In the genomic region with DNA sequence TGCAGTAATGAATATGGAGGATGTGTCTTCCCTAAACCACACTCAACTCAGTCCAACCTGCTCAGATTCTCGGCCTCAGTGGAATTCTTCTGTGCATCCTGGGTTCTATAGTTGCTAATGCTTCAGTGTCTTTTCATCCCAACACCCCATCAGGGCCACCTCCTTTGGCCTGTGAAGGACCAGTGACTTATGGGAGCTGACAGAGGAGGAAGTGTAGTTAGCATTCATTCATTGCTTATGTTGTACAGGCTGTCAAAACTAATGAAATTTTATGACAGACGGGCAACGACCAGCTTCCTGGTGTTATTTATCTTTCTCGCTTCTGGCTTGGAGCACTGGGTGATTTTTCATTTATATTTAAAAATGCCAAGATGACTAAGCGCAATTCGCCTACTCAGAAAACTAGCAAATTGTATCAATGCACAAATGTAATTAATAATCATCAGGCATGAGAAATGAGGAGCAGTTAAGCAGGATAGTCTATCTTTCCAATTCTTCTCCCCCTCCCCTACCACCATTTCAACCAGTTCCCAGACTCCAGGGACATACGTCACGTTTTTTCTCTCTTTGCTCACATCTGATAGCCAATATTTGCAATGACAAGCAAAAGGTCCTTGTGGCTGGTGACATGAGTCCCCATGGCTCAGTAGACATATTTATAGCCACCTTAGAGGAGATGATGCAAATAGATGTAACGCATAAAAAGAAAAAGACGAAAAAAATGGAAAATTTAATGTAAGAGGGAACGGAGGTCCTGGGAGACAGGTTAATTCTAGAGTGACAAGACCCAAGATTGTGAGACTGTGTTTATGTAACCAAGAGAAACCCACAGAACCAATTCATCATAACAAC, we compare ENCODE assay signal across 22 cellular contexts. TPM values are rescaled to one million over a fixed set of nuclear protein-coding genes. Genes with fewer than 3 reads are reported as not detected.
DNase-seq lines count a peak whose midpoint lies in the region; ATAC-seq, FAIRE-seq and TF ChIP-seq lines count a peak whose summit lies in the region.
"Had no signal": no experiment of that assay in that cellular context is flagged by ENCODE, and none has a peak within 500 bp of the region (broad histone marks: within the 10 kb centered on the region; RNA-seq: fewer than 3 reads in every experiment).

No MANE protein-coding gene starts in this region.

- CTCF ChIA-PET in K562 (lab: Yijun Ruan, JAX; ENCODE audit: low intra/inter-chr PET ratio), result no interaction called here

- WGBS in K562 (ENCODE audit: insufficient coverage, low coverage, missing lambda C conversion rate), result 36% methylated on average over 9 of the region's 11 CpGs
- WGBS in esophagus muscularis mucosa, result 64% methylated on average over 11 of the region's 11 CpGs

- no peak overlapping the region for H3K4me3 ChIP-seq in K562
- no peak overlapping the region for H3K4me3 ChIP-seq in esophagus muscularis mucosa
- no peak overlapping the region for H3K4me3 ChIP-seq in mucosa of descending colon
- H3K4me3 ChIP-seq: BLaER1, GM23338 had no signal

- TF ChIP-seq EP300 in K562 (IDR thresholded peaks at IDR 0.05; ENCODE audit: low read length) (no peak), esophagus muscularis mucosa (IDR thresholded peaks at IDR 0.05) (no peak)

- H2AFZ ChIP-seq in K562 (ENCODE audit: low read depth, low read length), result no peak overlapping the region
- H2AFZ ChIP-seq: GM23338 had no signal

- H3K79me2 ChIP-seq in K562 (ENCODE audit: control insufficient read depth, insufficient read depth, low read length), result no peaks in the 10 kb centered on the region

- H3K9me3 ChIP-seq in K562 (replicated peaks; ENCODE audit: control insufficient read depth, insufficient read depth, low read depth, low read length) (no peaks in the 10 kb centered on the region), esophagus muscularis mucosa (no peaks in the 10 kb centered on the region), mucosa of descending colon (no peaks in the 10 kb centered on the region)
- H3K9me3 ChIP-seq: BLaER1 had no signal

- H3K27ac ChIP-seq in K562 (ENCODE audit: extremely low read depth, low read depth, low read length) (no peak overlapping the region), esophagus muscularis mucosa (replicated peaks in 1 of 4) (no peak overlapping the region)
- H3K27ac ChIP-seq: BLaER1 had no signal

- H3K4me2 ChIP-seq in K562 (ENCODE audit: insufficient read depth, low read length), result no peak overlapping the region
- H3K4me2 ChIP-seq: BLaER1, GM23338 had no signal

- DNase-seq in K562 (ENCODE audit: extremely low read depth in 1 of 4, low spot score in 3 of 4), result no peak
- peak; percentile 57 for DNase-seq in esophagus muscularis mucosa (ENCODE audit: extremely low spot score)
- no peak for DNase-seq in mucosa of descending colon
- no peak for DNase-seq in activated CD4-positive, CD25-positive, alpha-beta regulatory T cell treated with anti-CD3 and anti-CD28 coated beads, Interleukin-2, amount 50 U/mL, for 72 hours
- DNase-seq in stimulated activated CD4-positive, alpha-beta T cell treated with anti-CD3 and anti-CD28 coated beads, Interleukin-4, amount 100 ng/mL, for 24 hours, result no peak
- DNase-seq: AML-193; CD4-positive, alpha-beta memory T cell; DMS153; DMS79; GDM1; HCEC 1CT had no signal

- ATAC-seq in K562 (no peak; the same call in 2 of the 3 replicates), mucosa of descending colon (peak; percentile 68), HG03439 (IDR thresholded peaks at IDR 0.05; ENCODE audit: unreplicated experiment) (no peak), HG03097 (IDR thresholded peaks at IDR 0.05; ENCODE audit: low FRiP score, unreplicated experiment) (no peak)
- ATAC-seq: GM23338, HepG2 had no signal

- TF ChIP-seq RAD21 in K562 (CRISPR knock-in tag; conservative IDR thresholded peaks at IDR 0.05 in 1 of 2, IDR thresholded peaks at IDR 0.05 in 1 of 2), result no peak

- POLR2A ChIA-PET in K562 (lab: Yijun Ruan, JAX), result interaction anchor here (1.0 kb wide), 1 partner anchor 11 kb away, joined by 4 read pairs; no protein-coding TSS in a partner anchor

- H3K4me1 ChIP-seq in K562 (replicated peaks in 1 of 2; ENCODE audit: control insufficient read depth in 2 of 2, insufficient read depth in 2 of 2, low read length in 2 of 2) (no peaks in the 10 kb centered on the region; a peak in 1 of 5 replicates), esophagus muscularis mucosa (peaks cover 0 to 7% (median 0%) of the 10 kb centered on the region in 4 donors), mucosa of descending colon (ENCODE audit: low read depth) (no peaks in the 10 kb centered on the region)
- H3K4me1 ChIP-seq: BLaER1 had no signal

- TF ChIP-seq POLR2A in K562 (conservative IDR thresholded peaks at IDR 0.05) (no peak), esophagus muscularis mucosa (IDR thresholded peaks at IDR 0.05; ENCODE audit: low read depth) (no peak)

- H3K9ac ChIP-seq in K562 (ENCODE audit: insufficient read depth in 1 of 2, low read depth in 2 of 2, low read length in 2 of 2), result no peak overlapping the region
- H3K9ac ChIP-seq: BLaER1 had no signal

- in situ Hi-C loops in K562 (cut with MboI), result no loop called here

- no peaks in the 10 kb centered on the region for H3K9me1 ChIP-seq in K562 (ENCODE audit: control insufficient read depth, insufficient read depth, low read length)

- no peak for TF ChIP-seq CTCF in K562 (IDR thresholded peaks at IDR 0.05 in 2 of 3, conservative IDR thresholded peaks at IDR 0.05 in 1 of 3; ENCODE audit: insufficient read depth in 2 of 3, low read depth in 1 of 3, low read length in 3 of 3)
- TF ChIP-seq CTCF in esophagus muscularis mucosa (IDR thresholded peaks at IDR 0.05), result no peak
- TF ChIP-seq CTCF in mucosa of descending colon (IDR thresholded peaks at IDR 0.05), result no peak

- FAIRE-seq in K562 (lab: Jason Lieb, UNC), result no peak
- FAIRE-seq: A204.1, GM12892, GM18507, H54, HepG2 had no signal

- H3K36me3 ChIP-seq in K562 (ENCODE audit: control insufficient read depth, insufficient read depth, low read length) (no peaks in the 10 kb centered on the region), esophagus muscularis mucosa (no peaks in the 10 kb centered on the region), mucosa of descending colon (ENCODE audit: low read depth) (no peaks in the 10 kb centered on the region)
- H3K36me3 ChIP-seq: BLaER1 had no signal

- no peaks in the 10 kb centered on the region for H3K27me3 ChIP-seq in K562 (ENCODE audit: control insufficient read depth in 2 of 2, insufficient read depth in 2 of 2, low read length in 2 of 2)
- no peaks in the 10 kb centered on the region for H3K27me3 ChIP-seq in esophagus muscularis mucosa
- H3K27me3 ChIP-seq: BLaER1 had no signal

- intact Hi-C loops in K562 (cut with micrococcal nuclease) (no loop called here), esophagus muscularis mucosa (cut with DNase I) (no loop called here), mucosa of descending colon (cut with DNase I, micrococcal nuclease) (no loop called here)

- BruUV-seq in K562 (replicated peaks; lab: Mats Ljungman, UMichigan), result no TSS peak

- no peaks in the 10 kb centered on the region for H4K20me1 ChIP-seq in K562 (replicated peaks; ENCODE audit: control insufficient read depth, insufficient read depth, low read length)
- H4K20me1 ChIP-seq: BLaER1 had no signal

TF ChIP-seq in K562, 482 proteins besides CTCF, POLR2A, EP300 and RAD21 (continues in another document):
- TF ChIP-seq, protein P1, sequence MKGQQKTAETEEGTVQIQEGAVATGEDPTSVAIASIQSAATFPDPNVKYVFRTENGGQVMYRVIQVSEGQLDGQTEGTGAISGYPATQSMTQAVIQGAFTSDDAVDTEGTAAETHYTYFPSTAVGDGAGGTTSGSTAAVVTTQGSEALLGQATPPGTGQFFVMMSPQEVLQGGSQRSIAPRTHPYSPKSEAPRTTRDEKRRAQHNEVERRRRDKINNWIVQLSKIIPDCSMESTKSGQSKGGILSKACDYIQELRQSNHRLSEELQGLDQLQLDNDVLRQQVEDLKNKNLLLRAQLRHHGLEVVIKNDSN (CRISPR knock-in tag; IDR thresholded peaks at IDR 0.05), result no peak
- no peak for TF ChIP-seq ZFP36 (IDR thresholded peaks at IDR 0.05; ENCODE audit: low read depth, low read length, partially characterized antibody)
- no peak for TF ChIP-seq ZBTB1 (CRISPR knock-in tag; IDR thresholded peaks at IDR 0.05; ENCODE audit: borderline replicate concordance, low read depth)
- TF ChIP-seq NFATC3 (IDR thresholded peaks at IDR 0.05), result no peak
- TF ChIP-seq CBFA2T2 (conservative IDR thresholded peaks at IDR 0.05), result no peak
- TF ChIP-seq BDP1 (IDR thresholded peaks at IDR 0.05; ENCODE audit: insufficient read depth, insufficient read length), result no peak
- TF ChIP-seq FOXJ2 (tag; IDR thresholded peaks at IDR 0.05), result no peak
- TF ChIP-seq PURB (CRISPR knock-in tag; IDR thresholded peaks at IDR 0.05; ENCODE audit: low read depth), result no peak
- TF ChIP-seq ZNF444 (CRISPR knock-in tag; IDR thresholded peaks at IDR 0.05), result no peak
- no peak for TF ChIP-seq ELF4 (CRISPR knock-in tag; IDR thresholded peaks at IDR 0.05)
- no peak for TF ChIP-seq POLR2H (tag; IDR thresholded peaks at IDR 0.05; ENCODE audit: low read depth)
- TF ChIP-seq SMARCE1 (IDR thresholded peaks at IDR 0.05), result no peak

RNA-seq across cellular contexts. Expression of a gene that starts 11.3 kb away (rescaled TPM):
- total RNA-seq in K562 (2011; cell fraction: chromatin; rRNA removed; ENCODE audit: low replicate concordance), result not detected in 2 replicates
- not detected in 2 replicates for total RNA-seq in K562 (2011; cell fraction: nucleolus; rRNA removed)
- total RNA-seq in K562 (2011; cell fraction: nucleoplasm; rRNA removed), result not detected in 2 replicates
- total RNA-seq in K562 (2014; rRNA removed) (not detected in 2 replicates), K562 (2014; rRNA removed; fragmentation: Illumina TruSeq; extraction: Trizol) (not detected in 2 replicates), K562 (2015; rRNA removed; fragmentation: Illumina TruSeq; extraction: Trizol) (not detected in 2 replicates), K562 (2021) (not detected in 2 replicates), esophagus muscularis mucosa (not detected), mucosa of descending colon (not detected)
- polyA plus RNA-seq in K562 (2011; rRNA removed) (not detected in 2 replicates), K562 (2014; fragmentation: Illumina TruSeq; extraction: Trizol) (not detected in 2 replicates), K562 (2014; fragmentation: Nextera tagmentation; extraction: Ambion mirVana) (not detected), K562 (2014; rRNA removed) (not detected in 2 replicates)
- polyA plus RNA-seq in K562 (2011; cell fraction: cytosol; rRNA removed), result not detected in 2 replicates
- polyA plus RNA-seq in K562 (2011; cell fraction: nucleus; rRNA removed), result not detected in 2 replicates
- 0.43 and 0.51 TPM in 2 replicates for polyA plus RNA-seq in K562 (2012)
- polyA minus RNA-seq in K562 (2011; rRNA and poly(A)+ RNA removed), result not detected in 2 replicates
- polyA minus RNA-seq in K562 (2011; cell fraction: cytosol; rRNA and poly(A)+ RNA removed), result not detected in 2 replicates
- polyA minus RNA-seq in K562 (2011; cell fraction: nucleus; rRNA and poly(A)+ RNA removed), result not detected in 2 replicates
- total RNA-seq: CD4-positive, alpha-beta memory T cell; Daoy; GM23338; HepG2 had no signal
- polyA plus RNA-seq: CD14-positive monocyte; CD4-positive, alpha-beta memory T cell; HepG2 had no signal
